Comparison of ENCODE assay signal across 22 cellular contexts in the genomic region with DNA sequence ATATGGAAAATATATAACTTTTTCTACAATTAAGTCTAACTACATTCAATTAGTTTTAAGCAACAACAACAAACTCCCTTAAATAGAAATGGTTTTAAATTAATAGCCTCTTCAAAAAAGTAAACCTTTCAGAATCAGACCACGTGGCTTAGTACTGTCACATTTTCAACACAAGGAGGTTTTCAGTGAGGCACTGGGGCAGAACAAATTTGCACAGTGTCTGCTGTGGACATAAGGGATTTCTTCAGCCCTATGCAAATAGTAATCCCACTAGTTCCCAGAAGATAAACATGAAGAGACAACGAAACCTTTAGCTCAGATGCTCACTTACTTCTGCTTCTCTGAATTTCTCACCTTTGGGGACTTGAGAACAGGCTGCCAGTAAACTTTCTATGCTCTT.
A peak's percentile ranks its signal among the peaks of the same experiment; 100 is the strongest.
DNase-seq lines count a peak whose midpoint lies in the region; ATAC-seq, FAIRE-seq and TF ChIP-seq lines count a peak whose summit lies in the region.
"Had no signal": no experiment of that assay in that cellular context is flagged by ENCODE, and none has a peak within 500 bp of the region (broad histone marks: within the 10 kb centered on the region; RNA-seq: fewer than 3 reads in every experiment).

No MANE protein-coding gene starts in this region.

- no peak overlapping the region for H3K4me3 Mint-ChIP-seq in nephron progenitor cell
- H3K4me3 Mint-ChIP-seq: activated CD4-positive, alpha-beta memory T cell treated with anti-CD3 and anti-CD28 coated beads for 36 hours; activated naive CD8-positive, alpha-beta T cell treated with anti-CD3 and anti-CD28 coated beads for 36 hours; brain; H9; naive thymus-derived CD4-positive, alpha-beta T cell; T-cell had no signal

- H3K9me3 Mint-ChIP-seq in nephron progenitor cell = peaks cover 17% of the 10 kb centered on the region

- no peak overlapping the region for H3K4me3 ChIP-seq in GM23248
- H3K4me3 ChIP-seq: thoracic aorta had no signal

- H3K79me2 ChIP-seq in GM23248 (ENCODE audit: insufficient read depth) = no peaks in the 10 kb centered on the region

- no peaks in the 10 kb centered on the region for H3K4me1 ChIP-seq in GM23248 (ENCODE audit: insufficient read depth)

- no peak for TF ChIP-seq CTCF in nephron progenitor cell (IDR thresholded peaks at IDR 0.05)

- peak overlapping the region; percentile 18 for H3K27ac Mint-ChIP-seq in nephron progenitor cell
- H3K27ac Mint-ChIP-seq: activated CD4-positive, alpha-beta memory T cell treated with anti-CD3 and anti-CD28 coated beads for 36 hours; activated naive CD8-positive, alpha-beta T cell treated with anti-CD3 and anti-CD28 coated beads for 36 hours; H9; naive thymus-derived CD4-positive, alpha-beta T cell; progenitor cell of endocrine pancreas; T-cell had no signal

- H4K20me1 ChIP-seq in GM23248 (ENCODE audit: insufficient read depth) = no peaks in the 10 kb centered on the region

- in situ Hi-C loops in SK-MEL-5 (cut with HindIII; ENCODE audit: low pct_unique_long_range_greater_than_20kb, low sequenced_read_pairs) = no loop called here
- in situ Hi-C loops in GM23248 (cut with MboI) = no loop called here

- FAIRE-seq in GM19239 (lab: Jason Lieb, UNC) (no peak), RCC 7860 (lab: Jason Lieb, UNC) (no peak)

- H3K27me3 ChIP-seq in GM23248 (replicated peaks; ENCODE audit: insufficient read depth) = no peaks in the 10 kb centered on the region; the same call in 1 of the 2 replicates

- H3K4me1 Mint-ChIP-seq in nephron progenitor cell = peaks cover 19% of the 10 kb centered on the region
- H3K4me1 Mint-ChIP-seq: activated naive CD8-positive, alpha-beta T cell treated with anti-CD3 and anti-CD28 coated beads for 36 hours; H9; naive thymus-derived CD4-positive, alpha-beta T cell; T-cell had no signal

- H2AFZ ChIP-seq in GM23248 = no peak overlapping the region

- DNase-seq in NCI-H345 treated with DMSO at 0.1 percent for 48 hours (lab: John Stamatoyannopoulos, UW; ENCODE audit: unreplicated experiment) (peak; percentile 52), SK-MEL-5 (ENCODE audit: low read depth, low spot score) (peak; percentile 26), nephron progenitor cell (no peak), GM19239 (ENCODE audit: insufficient read length, low spot score) (no peak), GM23248 (no peak), 8988T (no peak), RCC 7860 (ENCODE audit: low spot score) (no peak)
- DNase-seq: activated CD4-positive, alpha-beta memory T cell treated with anti-CD3 and anti-CD28 coated beads for 36 hours; activated naive CD8-positive, alpha-beta T cell treated with anti-CD3 and anti-CD28 coated beads for 36 hours; activated T-cell treated with anti-CD3 and anti-CD28 coated beads, Interleukin-2, amount 50 U/mL, for 1 hour; erythroblast; GF-D8; H9; naive thymus-derived CD4-positive, alpha-beta T cell; NCI-H1436; T-cell had no signal

- H3K36me3 Mint-ChIP-seq in nephron progenitor cell (ENCODE audit: low read depth) = peaks cover 17% of the 10 kb centered on the region
- H3K36me3 Mint-ChIP-seq: activated CD4-positive, alpha-beta memory T cell treated with anti-CD3 and anti-CD28 coated beads for 36 hours; activated naive CD8-positive, alpha-beta T cell treated with anti-CD3 and anti-CD28 coated beads for 36 hours; naive thymus-derived CD4-positive, alpha-beta T cell; T-cell had no signal

- H3K36me3 ChIP-seq in GM23248 (ENCODE audit: low read depth) = no peaks in the 10 kb centered on the region

- ATAC-seq in GM21529 (IDR thresholded peaks at IDR 0.05; ENCODE audit: unreplicated experiment) = peak; percentile 43
- ATAC-seq: naive thymus-derived CD4-positive, alpha-beta T cell; Panc1; T-cell had no signal

- H3K27ac ChIP-seq in GM23248 = no peak overlapping the region
- H3K27ac ChIP-seq: thoracic aorta, VCaP had no signal

- no peaks in the 10 kb centered on the region for H3K9me3 ChIP-seq in GM23248 (ENCODE audit: low read depth)
- H3K9me3 ChIP-seq: thoracic aorta had no signal

- H3K9me2 ChIP-seq in GM23248 (ENCODE audit: insufficient read depth) = no peaks in the 10 kb centered on the region

- no peak overlapping the region for H3K4me2 ChIP-seq in GM23248 (ENCODE audit: unreplicated experiment)

- WGBS in GM23248 (ENCODE audit: low coverage in 1 of 2, low lambda C conversion rate in 2 of 2, missing lambda C conversion rate in 2 of 2), 2 experiments = 23 to 35% methylated on average over 2 of the region's 2 CpGs

- H3F3A ChIP-seq in GM23248 (ENCODE audit: insufficient read depth) = no peaks in the 10 kb centered on the region

- H3K9ac ChIP-seq in GM23248 = no peak overlapping the region

- no peaks in the 10 kb centered on the region for H3K27me3 Mint-ChIP-seq in nephron progenitor cell (ENCODE audit: low read depth, poor library complexity)
- H3K27me3 Mint-ChIP-seq: activated CD4-positive, alpha-beta memory T cell treated with anti-CD3 and anti-CD28 coated beads for 36 hours; activated naive CD8-positive, alpha-beta T cell treated with anti-CD3 and anti-CD28 coated beads for 36 hours; naive thymus-derived CD4-positive, alpha-beta T cell; T-cell had no signal

Comparison
In these comparisons a context has a peak if more than half of its experiments do, and no peak if none do; other contexts are left out.
1. DNase-seq: peak in NCI-H345 treated with DMSO at 0.1 percent for 48 hours (single experiment) and SK-MEL-5 (single experiment); none in nephron progenitor cell (single experiment), GM19239 (single experiment), GM23248 (single experiment), 8988T (single experiment) and RCC 7860 (single experiment).